11 cellular contexts compared by ENCODE assay signal in the genomic region with DNA sequence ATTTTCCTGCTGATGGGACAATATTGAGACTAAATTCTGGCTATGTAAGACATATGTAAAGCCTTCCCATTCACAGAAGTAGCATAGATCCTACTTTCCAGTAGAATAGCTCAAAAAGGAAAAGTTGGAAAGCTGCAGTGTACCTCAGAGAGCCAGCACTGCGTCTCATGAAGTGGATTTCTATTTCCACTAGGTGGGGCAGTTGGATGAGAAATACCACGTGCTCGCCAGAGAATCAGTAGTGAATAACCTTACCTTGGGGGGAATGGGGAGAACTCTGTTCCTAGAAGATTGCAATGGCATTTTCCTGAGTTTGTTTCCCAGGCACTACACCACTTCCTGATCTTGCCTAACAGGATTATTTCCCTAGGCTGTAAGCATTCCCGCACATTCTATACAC.
DNase-seq lines count a peak whose midpoint lies in the region; ATAC-seq, FAIRE-seq and TF ChIP-seq lines count a peak whose summit lies in the region.
"Had no signal": no experiment of that assay in that cellular context is flagged by ENCODE, and none has a peak within 500 bp of the region (broad histone marks: within the 10 kb centered on the region; RNA-seq: fewer than 3 reads in every experiment).

No MANE protein-coding gene starts in this region.

- TF ChIP-seq CTCF in GM06990 (IDR thresholded peaks at IDR 0.05; ENCODE audit: insufficient read depth, low read length, poor library complexity, severe bottlenecking) (peak; percentile 47), SU-DHL-6 (IDR thresholded peaks at IDR 0.05; ENCODE audit: insufficient read depth, low read length, poor library complexity, severe bottlenecking) (peak; percentile 30), HepG2 (CRISPR knock-in tag; IDR thresholded peaks at IDR 0.05) (peak; percentile 53), pancreas (IDR thresholded peaks at IDR 0.05) (no peak)

- H3K27ac ChIP-seq in SU-DHL-6 (ENCODE audit: low read depth, low read length) = no peak overlapping the region
- H3K27ac ChIP-seq in HepG2 (ENCODE audit: extremely low read length, insufficient read depth, low read length) = no peak overlapping the region
- H3K27ac ChIP-seq in pancreas = no peak overlapping the region

- H3K9me2 ChIP-seq in SU-DHL-6 (replicated peaks; ENCODE audit: insufficient read depth, low read length) = no peaks in the 10 kb centered on the region

- POLR2A ChIA-PET in HepG2 (lab: Yijun Ruan, JAX) = no interaction called here

- H3K27me3 ChIP-seq in GM06990 (replicated peaks; ENCODE audit: control insufficient read depth, insufficient read depth, low read length) (no peaks in the 10 kb centered on the region), SU-DHL-6 (ENCODE audit: low read length) (no peaks in the 10 kb centered on the region), HepG2 (ENCODE audit: control insufficient read depth in 1 of 2, insufficient read depth in 2 of 2, low read length in 2 of 2) (no peaks in the 10 kb centered on the region; a peak in 1 of 5 replicates), pancreas (no peaks in the 10 kb centered on the region)

- in situ Hi-C loops in HepG2 (cut with HindIII; ENCODE audit: extremely low pct_ligation_motif_present, low pct_unique_long_range_greater_than_20kb) = no loop called here

- DNase-seq in GM06990 (ENCODE audit: extremely low read depth, insufficient read length) (no peak), HT-29 (ENCODE audit: low spot score) (peak; percentile 29), HepG2 (ENCODE audit: low spot score) (peak; percentile 22), pancreas (no peak)
- no peak for DNase-seq in activated CD8-positive, alpha-beta memory T cell treated with anti-CD3 and anti-CD28 coated beads, Interleukin-2, amount 50 U/mL, for 48 hours
- DNase-seq: activated CD4-positive, CD25-positive, alpha-beta regulatory T cell; GDM1; stimulated activated naive CD8-positive, alpha-beta T cell treated with anti-CD3 and anti-CD28 coated beads, Interleukin-15, amount 100 ng/mL, for 72 hours had no signal

- no peaks in the 10 kb centered on the region for H3K4me1 ChIP-seq in HepG2 (ENCODE audit: insufficient read depth, low read length)
- no peaks in the 10 kb centered on the region for H3K4me1 ChIP-seq in pancreas

- H3K9me3 ChIP-seq in SU-DHL-6 (ENCODE audit: insufficient read depth, low read length) (no peaks in the 10 kb centered on the region), HepG2 (ENCODE audit: low read length) (peaks cover 8% of the 10 kb centered on the region; the same call in 1 of the 2 replicates), pancreas (peaks cover 0 to 5% (median 0%) of the 10 kb centered on the region in 4 donors)

- no peak for TF ChIP-seq RAD21 in HepG2 (CRISPR knock-in tag; IDR thresholded peaks at IDR 0.05)

- intact Hi-C loops in HepG2 (cut with micrococcal nuclease; ENCODE audit: unreplicated experiment) (loop anchor here (5.0 to 10.0 kb wide), 2 partner anchors 916 to 1778 kb away; no protein-coding TSS in a partner anchor), pancreas (cut with DNase I) (no loop called here)

- TF ChIP-seq POLR2A in HepG2 (IDR thresholded peaks at IDR 0.05; ENCODE audit: insufficient read depth in 1 of 2, low read depth in 2 of 2, low read length in 2 of 2) = no peak

- 18% methylated on average over 4 of the region's 4 CpGs for WGBS in HepG2 (ENCODE audit: low lambda C conversion rate)
- 64 to 83% methylated on average over 4 of the region's 4 CpGs for WGBS in pancreas, 2 donors

- CTCF ChIA-PET in HepG2 (lab: Yijun Ruan, JAX; ENCODE audit: low intra/inter-chr PET ratio, low total read pairs) = interaction anchor here (1.9 kb wide), 1 partner anchor 912 kb away, joined by 7 read pairs; no protein-coding TSS in a partner anchor

- H3K79me2 ChIP-seq in SU-DHL-6 (ENCODE audit: insufficient read depth, low read length) = no peaks in the 10 kb centered on the region
- H3K79me2 ChIP-seq in HepG2 (ENCODE audit: insufficient read depth, low read length) = no peaks in the 10 kb centered on the region

- no peak overlapping the region for H3K4me2 ChIP-seq in SU-DHL-6 (ENCODE audit: low read depth, low read length, poor library complexity, severe bottlenecking)
- no peak overlapping the region for H3K4me2 ChIP-seq in HepG2 (ENCODE audit: low read depth, low read length)

- FAIRE-seq in HepG2 (lab: Jason Lieb, UNC) = peak; percentile 26
- no peak for FAIRE-seq in pancreas (lab: Jason Lieb, UNC)

- no peak for TF ChIP-seq EP300 in HepG2 (IDR thresholded peaks at IDR 0.05; ENCODE audit: low read depth in 2 of 2, low read length in 2 of 2)
- no peak for TF ChIP-seq EP300 in HepG2 (CRISPR knock-in tag; IDR thresholded peaks at IDR 0.05; ENCODE audit: borderline replicate concordance)

- H3K9ac ChIP-seq in SU-DHL-6 (ENCODE audit: low read length) = no peak overlapping the region
- H3K9ac ChIP-seq in HepG2 (ENCODE audit: insufficient read depth, low read depth, low read length) = no peak overlapping the region

- H3K4me3 ChIP-seq in GM06990 (replicated peaks; ENCODE audit: low read depth, low read length) = no peak overlapping the region
- H3K4me3 ChIP-seq in SU-DHL-6 (ENCODE audit: insufficient read depth, low read length, poor library complexity, severe bottlenecking) = no peak overlapping the region
- H3K4me3 ChIP-seq in HepG2 (replicated peaks in 1 of 3; ENCODE audit: insufficient read depth in 1 of 3, low read depth in 2 of 3, low read length in 3 of 3) = no peak overlapping the region
- H3K4me3 ChIP-seq in pancreas = no peak overlapping the region

- ATAC-seq in HepG2 (peak; percentile 91), HG03520 (IDR thresholded peaks at IDR 0.05; ENCODE audit: unreplicated experiment) (no peak), GM18511 (IDR thresholded peaks at IDR 0.05; ENCODE audit: unreplicated experiment) (no peak), pancreas (no peak)
- ATAC-seq: stimulated activated naive CD8-positive, alpha-beta T cell treated with anti-CD3 and anti-CD28 coated beads, Interleukin-15, amount 100 ng/mL, for 72 hours had no signal

- no peaks in the 10 kb centered on the region; the same call in 1 of the 2 replicates for H4K20me1 ChIP-seq in SU-DHL-6 (ENCODE audit: low read depth, low read length)
- H4K20me1 ChIP-seq in HepG2 (ENCODE audit: insufficient read depth, low read length) = no peaks in the 10 kb centered on the region

- H3K36me3 ChIP-seq in GM06990 (ENCODE audit: control insufficient read depth, insufficient read depth, low read length) = no peaks in the 10 kb centered on the region
- H3K36me3 ChIP-seq in SU-DHL-6 (ENCODE audit: low read length) = no peaks in the 10 kb centered on the region
- no peaks in the 10 kb centered on the region for H3K36me3 ChIP-seq in HepG2 (replicated peaks in 1 of 2; ENCODE audit: control insufficient read depth in 1 of 2, insufficient read depth in 2 of 2, low read length in 2 of 2)
- H3K36me3 ChIP-seq in pancreas = no peaks in the 10 kb centered on the region

- H2AFZ ChIP-seq in SU-DHL-6 (ENCODE audit: low read depth, low read length, severe bottlenecking) (no peak overlapping the region), HepG2 (ENCODE audit: low read length) (no peak overlapping the region)

- H3F3A ChIP-seq in SU-DHL-6 (ENCODE audit: insufficient read depth) = no peaks in the 10 kb centered on the region

- BruUV-seq in HepG2 (replicated peaks; lab: Mats Ljungman, UMichigan) = no TSS peak

TF ChIP-seq in HepG2, 621 proteins besides CTCF, POLR2A, EP300 and RAD21:
- TF ChIP-seq SMC3 (IDR thresholded peaks at IDR 0.05; ENCODE audit: low read length) (peak; percentile 5; the same call in 1 of the 2 replicates), SKI (IDR thresholded peaks at IDR 0.05; ENCODE audit: partially characterized antibody) (no peak), STAG1 (CRISPR knock-in tag; IDR thresholded peaks at IDR 0.05) (peak; percentile 61), MAFK (conservative IDR thresholded peaks at IDR 0.05 in 1 of 2, IDR thresholded peaks at IDR 0.05 in 1 of 2; ENCODE audit: low read length in 2 of 2) (0 out of 4 replicates have a peak, but pooled peaks of 1 of the 2 experiments have one; percentile 36)
- TF ChIP-seq, protein P1, sequence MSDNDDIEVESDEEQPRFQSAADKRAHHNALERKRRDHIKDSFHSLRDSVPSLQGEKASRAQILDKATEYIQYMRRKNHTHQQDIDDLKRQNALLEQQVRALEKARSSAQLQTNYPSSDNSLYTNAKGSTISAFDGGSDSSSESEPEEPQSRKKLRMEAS (IDR thresholded peaks at IDR 0.05) = peak; percentile 38; the same call in 1 of the 2 replicates

Comparison
In these comparisons a context has a peak if more than half of its experiments do, and no peak if none do; other contexts are left out.
1. DNase-seq: peak in HT-29 (single experiment) and HepG2 (single experiment); none in GM06990 (single experiment), activated CD8-positive, alpha-beta memory T cell treated with anti-CD3 and anti-CD28 coated beads, Interleukin-2, amount 50 U/mL, for 48 hours (single experiment) and pancreas (0 of 6).
2. CTCF ChIP-seq: peak in GM06990 (single experiment), SU-DHL-6 (single experiment) and HepG2 (single experiment); none in pancreas (0 of 4).